Comparison of ENCODE assay signal across 8 cellular contexts in the genomic region with DNA sequence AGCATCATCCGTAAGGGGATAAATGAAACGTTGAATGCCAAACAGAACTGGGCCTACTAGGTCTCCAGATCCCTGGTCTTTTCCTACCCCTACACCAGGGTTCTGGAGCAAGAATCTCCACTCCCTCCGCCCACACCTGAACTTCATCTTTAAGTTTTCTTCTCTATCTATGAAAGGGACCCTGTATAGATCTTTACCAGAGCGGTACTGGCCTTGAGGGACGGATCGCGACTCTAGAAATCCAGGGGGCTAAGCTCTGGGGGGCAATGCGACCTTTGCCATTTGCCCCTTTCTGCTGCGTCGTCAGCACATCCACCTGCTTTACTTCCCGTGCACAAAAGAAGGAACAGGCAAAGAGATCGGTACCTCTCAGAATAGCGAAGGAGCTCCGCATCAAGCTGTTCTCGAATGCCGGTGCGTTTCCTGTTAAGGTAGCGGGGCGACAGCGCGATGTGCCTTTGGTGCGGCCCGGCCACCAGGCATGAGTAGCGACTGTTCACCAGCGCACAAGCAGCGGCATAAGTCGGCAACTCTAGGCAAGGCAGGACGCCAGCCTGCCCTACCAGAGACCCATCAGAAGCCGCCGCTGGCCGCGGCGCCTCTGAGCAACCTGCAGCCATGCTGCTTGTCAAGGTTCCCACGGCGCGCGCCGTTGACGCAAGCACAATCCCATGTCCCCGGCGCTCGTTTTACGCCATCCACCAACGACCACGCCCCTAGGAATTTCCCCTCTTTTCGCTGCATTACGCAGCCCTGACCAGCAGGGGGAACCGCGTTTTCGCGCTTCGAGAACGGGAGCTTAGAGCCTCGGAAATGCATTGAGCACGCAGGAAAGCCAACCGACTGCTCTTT. TPM values are rescaled to one million over a fixed set of nuclear protein-coding genes. Genes with fewer than 3 reads are reported as not detected.
A peak's percentile ranks its signal among the peaks of the same experiment; 100 is the strongest.
DNase-seq lines count a peak whose midpoint lies in the region; ATAC-seq, FAIRE-seq and TF ChIP-seq lines count a peak whose summit lies in the region.

A gene with protein sequence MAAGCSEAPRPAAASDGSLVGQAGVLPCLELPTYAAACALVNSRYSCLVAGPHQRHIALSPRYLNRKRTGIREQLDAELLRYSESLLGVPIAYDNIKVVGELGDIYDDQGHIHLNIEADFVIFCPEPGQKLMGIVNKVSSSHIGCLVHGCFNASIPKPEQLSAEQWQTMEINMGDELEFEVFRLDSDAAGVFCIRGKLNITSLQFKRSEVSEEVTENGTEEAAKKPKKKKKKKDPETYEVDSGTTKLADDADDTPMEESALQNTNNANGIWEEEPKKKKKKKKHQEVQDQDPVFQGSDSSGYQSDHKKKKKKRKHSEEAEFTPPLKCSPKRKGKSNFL (minus strand): TSS at position 641 of the 852 bp plus-strand sequence. CDS start 21 bp downstream, at position 620.

- H3K36me3 ChIP-seq in adrenal gland (replicated peaks in 1 of 2) (no peaks in the 10 kb centered on the region), heart right ventricle (peaks cover 0 to 7% (median 0%) of the 10 kb centered on the region in 9 donors), upper lobe of left lung (no peaks in the 10 kb centered on the region)

- H3K4me1 ChIP-seq in adrenal gland (replicated peaks in 1 of 2) (peaks cover 5 to 24% of the 10 kb centered on the region in 2 donors), heart right ventricle (peaks cover 5 to 29% (median 18%) of the 10 kb centered on the region in 9 donors), upper lobe of left lung (peaks cover 16 to 23% (median 18%) of the 10 kb centered on the region in 4 donors)

- no peaks in the 10 kb centered on the region for H3K9me3 Mint-ChIP-seq in T-cell

- peak; percentile 98 for TF ChIP-seq POLR2A in GM12892 (IDR thresholded peaks at IDR 0.05; ENCODE audit: low read depth, low read length)
- TF ChIP-seq POLR2A in adrenal gland (IDR thresholded peaks at IDR 0.05): peak; percentile 84 to 88
- peak in 3 of 4 donors; percentile 59 to 87 (median 76) for TF ChIP-seq POLR2A in upper lobe of left lung (IDR thresholded peaks at IDR 0.05)

- POLR2A ChIA-PET in T-cell (lab: Charles Lee): interaction anchor here (0.5 to 1.4 kb wide), 3 partner anchors 8 to 890 kb away, joined by 3 to 4 read pairs (median 4); no protein-coding TSS in a partner anchor

- H3K27me3 ChIP-seq in adrenal gland (no peaks in the 10 kb centered on the region), heart right ventricle (no peaks in the 10 kb centered on the region), upper lobe of left lung (no peaks in the 10 kb centered on the region)

- peak within 1 kb of the TSS; percentile 63 to 89 for H3K27ac Mint-ChIP-seq in T-cell

- 0 to 1% (median 0%) methylated on average over 33 to 56 of the region's 56 CpGs for WGBS in adrenal gland, 4 donors
- WGBS in heart right ventricle, 2 donors: 0% methylated on average over 56 of the region's 56 CpGs
- 0 to 1% methylated on average over 29 to 38 of the region's 56 CpGs for WGBS in upper lobe of left lung, 2 donors

- ATAC-seq in HG02852 (IDR thresholded peaks at IDR 0.05; ENCODE audit: unreplicated experiment) (peak; percentile 98), T-cell (replicated peaks in 1 of 4) (peak; percentile 95 to 96 (median 95)), heart right ventricle (peak; percentile 99 to 100 (median 100)), upper lobe of left lung (ENCODE audit: low FRiP score in 2 of 2) (peak; percentile 99 to 100)

- peak within 1 kb of the TSS; percentile 92 to 99 (median 93) for H3K4me3 Mint-ChIP-seq in T-cell

- H3K4me3 ChIP-seq in adrenal gland: peak within 1 kb of the TSS in 3 of 4 donors; percentile 74 to 96 (median 96)
- H3K4me3 ChIP-seq in heart right ventricle: peak within 1 kb of the TSS; percentile 65 to 95 (median 86)
- H3K4me3 ChIP-seq in upper lobe of left lung: peak within 1 kb of the TSS; percentile 73 to 96 (median 89)

- H3K27me3 Mint-ChIP-seq in T-cell: no peaks in the 10 kb centered on the region

- H3K27ac ChIP-seq in adrenal gland: peak within 1 kb of the TSS in 3 of 5 donors; percentile 58 to 75 (median 65)
- H3K27ac ChIP-seq in heart right ventricle: peak within 1 kb of the TSS in 9 of 10 donors; percentile 33 to 83 (median 68)
- peak within 1 kb of the TSS; percentile 66 to 82 (median 76) for H3K27ac ChIP-seq in upper lobe of left lung

- peak in 1 of 4 donors; percentile 75 for TF ChIP-seq EP300 in upper lobe of left lung (IDR thresholded peaks at IDR 0.05)

- DNase-seq in GM12892 (ENCODE audit: insufficient read length) (peak; percentile 43), NCI-H1436 treated with DMSO at 0.1 percent for 48 hours (lab: John Stamatoyannopoulos, UW) (peak; percentile 55), T-cell (peak; percentile 85 to 96 (median 92)), adrenal gland (peak; percentile 93 to 98 (median 96)), heart right ventricle (peak; percentile 92 to 95), posterior cingulate gyrus (peak; percentile 89 to 99 (median 95)), upper lobe of left lung (peak; percentile 95 to 97)

- H3K4me1 Mint-ChIP-seq in T-cell: peaks cover 53 to 55% (median 53%) of the 10 kb centered on the region in 3 donors

- H3K36me3 Mint-ChIP-seq in T-cell: no peaks in the 10 kb centered on the region

- peak; percentile 73 to 94 (median 88) for TF ChIP-seq CTCF in adrenal gland (IDR thresholded peaks at IDR 0.05)
- TF ChIP-seq CTCF in heart right ventricle (IDR thresholded peaks at IDR 0.05): peak; percentile 78 to 98 (median 90)
- peak; percentile 79 to 95 (median 92) for TF ChIP-seq CTCF in upper lobe of left lung (IDR thresholded peaks at IDR 0.05)

- H3K9me3 ChIP-seq in adrenal gland (replicated peaks in 1 of 3): no peaks in the 10 kb centered on the region
- H3K9me3 ChIP-seq in heart right ventricle: no peaks in the 10 kb centered on the region
- H3K9me3 ChIP-seq in upper lobe of left lung: no peaks in the 10 kb centered on the region

- intact Hi-C loops in adrenal gland (cut with DNase I): no loop called here
- intact Hi-C loops in heart right ventricle (cut with DNase I): no loop called here
- intact Hi-C loops in posterior cingulate gyrus (cut with DNase I): no loop called here

- FAIRE-seq in GM12892 (lab: Jason Lieb, UNC): peak; percentile 96

- CTCF ChIA-PET in T-cell (lab: Charles Lee): interaction anchor here (0.7 to 2.7 kb wide), 12 partner anchors 9 to 890 kb away, joined by 3 to 26 read pairs (median 4); no protein-coding TSS in a partner anchor

RNA-seq across cellular contexts. Expression of the gene that starts here (rescaled TPM):
- polyA plus RNA-seq in GM12892 (2012; ENCODE audit: missing spikeins): 16.8 TPM
- total RNA-seq in T-cell: 10 to 100 TPM; 11.9 to 22.1 (median 12.5) TPM
- 10 to 100 TPM in 6 of 8 donors, 1 to 10 TPM in 2; 6.9 to 21.3 (median 12.3) TPM for total RNA-seq in adrenal gland
- 10 to 100 TPM in 1 of 3 donors, 1 to 10 TPM in 2; 7.5 to 25.0 (median 8.0) TPM for polyA plus RNA-seq in adrenal gland
- 10 to 100 TPM in 3 of 10 donors, 1 to 10 TPM in 7; 6.9 to 10.9 (median 8.7) TPM for total RNA-seq in heart right ventricle
- 1 to 10 TPM; 5.1 to 6.5 TPM for polyA plus RNA-seq in heart right ventricle
- total RNA-seq in upper lobe of left lung: 10 to 100 TPM in 4 of 6 donors, 1 to 10 TPM in 2; 2.7 to 24.1 (median 11.3) TPM

Comparison
In these comparisons a context has a peak if more than half of its experiments do, and no peak if none do; other contexts are left out.
1. Peak in every context shown above with its lines: DNase-seq, ATAC-seq, H3K4me3 ChIP-seq and H3K27ac ChIP-seq.
2. DNase-seq: peak in every context shown above with its lines; median percentile 96 in adrenal gland; 96 in upper lobe of left lung; 95 in posterior cingulate gyrus; 94 in heart right ventricle; 92 in T-cell; 55 in NCI-H1436 treated with DMSO at 0.1 percent for 48 hours; 43 in GM12892.